ENCODE assay signal across 13 cellular contexts in the genomic region with DNA sequence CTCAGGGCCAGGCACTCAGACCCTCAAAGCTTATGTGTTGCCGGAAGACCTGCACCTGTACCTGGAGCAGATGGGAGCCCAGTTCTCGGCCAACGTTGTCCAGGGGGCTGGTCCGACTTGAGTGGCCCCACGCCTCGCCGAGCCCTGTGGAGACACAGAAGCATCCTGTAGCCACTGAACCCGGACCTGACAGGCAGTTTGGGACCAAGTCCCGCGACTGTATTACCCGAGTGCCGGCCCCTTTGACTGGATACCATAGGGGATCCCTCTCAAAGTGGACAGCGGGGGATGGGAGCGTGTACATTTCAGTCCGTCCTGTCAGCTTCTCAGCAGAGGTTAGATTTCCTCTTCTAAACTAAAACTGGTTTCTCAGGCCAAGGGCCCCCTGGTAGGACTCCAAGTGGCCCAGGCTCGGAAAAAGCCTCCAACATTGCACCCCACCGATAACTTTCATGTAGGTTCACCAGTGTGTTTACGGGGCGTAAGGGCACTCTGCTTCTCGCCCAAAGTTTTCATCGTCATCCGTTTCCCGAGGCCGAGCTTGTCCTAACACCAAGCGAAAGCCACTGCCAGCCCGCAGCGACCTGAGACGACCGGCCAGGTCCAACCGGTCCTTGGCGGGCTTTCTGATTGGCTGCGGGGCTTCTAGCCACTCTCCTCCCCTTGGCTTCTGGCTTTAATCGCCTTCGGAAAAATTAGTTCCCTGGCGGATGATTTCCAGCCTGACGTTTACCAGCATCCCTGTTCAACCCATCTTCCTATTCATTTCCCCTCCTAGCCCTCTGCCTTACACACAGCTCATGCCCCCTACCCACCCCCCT. TPM values are rescaled to one million over a fixed set of nuclear protein-coding genes. Genes with fewer than 3 reads are reported as not detected.
DNase-seq lines count a peak whose midpoint lies in the region; FAIRE-seq and TF ChIP-seq lines count a peak whose summit lies in the region.
"Had no signal": no experiment of that assay in that cellular context is flagged by ENCODE, and none has a peak within 500 bp of the region (broad histone marks: within the 10 kb centered on the region; RNA-seq: fewer than 3 reads in every experiment).

No MANE protein-coding gene starts in this region.

- H4K91ac ChIP-seq in H9 (ENCODE audit: insufficient read length, low read depth, low read length), result no peak overlapping the region

- H3K79me2 ChIP-seq in H9 (ENCODE audit: insufficient read depth, low read length), result no peaks in the 10 kb centered on the region

- H2AK5ac ChIP-seq in H9 (ENCODE audit: insufficient read length, low read length), result no peak overlapping the region

- no CpG with 5 or more reads among the region's 36 CpGs for WGBS in H9 (ENCODE audit: extremely low coverage, insufficient read length, low lambda C conversion rate)

- peak overlapping the region; percentile 52 for H3K4me2 ChIP-seq in H9 (ENCODE audit: insufficient read depth, insufficient read length, low read length)

- no peak overlapping the region for H3K14ac ChIP-seq in H9 (ENCODE audit: insufficient read depth, low read length)

- H3K27me3 ChIP-seq in H9 (ENCODE audit: insufficient read depth, low read length), result peaks cover 100% of the 10 kb centered on the region

- no peaks in the 10 kb centered on the region; the same call in 1 of the 2 replicates for H3K4me1 ChIP-seq in H9 (ENCODE audit: insufficient read depth, low read length)

- no peak overlapping the region for H4K5ac ChIP-seq in H9 (ENCODE audit: insufficient read length, low read depth, low read length)

- H3K27ac ChIP-seq in H9 (ENCODE audit: insufficient read length, low read depth, low read length), result no peak overlapping the region

- no peak overlapping the region for H2BK12ac ChIP-seq in H9 (ENCODE audit: insufficient read length, low read depth, low read length)

- H3K4ac ChIP-seq in H9 (ENCODE audit: low read depth, low read length), result no peak overlapping the region

- H4K20me1 ChIP-seq in H9 (ENCODE audit: control insufficient read depth, insufficient read depth, insufficient read length), result no peaks in the 10 kb centered on the region

- no peaks in the 10 kb centered on the region for H3K79me1 ChIP-seq in H9 (ENCODE audit: insufficient read depth, low read depth, low read length, poor library complexity, severe bottlenecking)

- no peak overlapping the region for H3K9ac ChIP-seq in H9 (ENCODE audit: extremely low read depth, insufficient read length, low read length)

- no peak overlapping the region for H4K8ac ChIP-seq in H9 (replicated peaks; ENCODE audit: insufficient read length, low read depth, low read length)

- no peak overlapping the region for H2BK15ac ChIP-seq in H9 (ENCODE audit: low read depth, low read length)

- H3K56ac ChIP-seq in H9 (ENCODE audit: insufficient read length, low read depth, low read length), result no peak overlapping the region

- H3K23me2 ChIP-seq in H9 (ENCODE audit: insufficient read length, low read depth, low read length, poor library complexity, severe bottlenecking), result peaks cover 13% of the 10 kb centered on the region

- H2BK20ac ChIP-seq in H9 (ENCODE audit: low read depth, low read length, poor library complexity, severe bottlenecking), result no peak overlapping the region

- no peak overlapping the region for H2AFZ ChIP-seq in H9 (ENCODE audit: low read length)

- FAIRE-seq in urothelium cell line (lab: Jason Lieb, UNC) (no peak), RCC 7860 (lab: Jason Lieb, UNC) (no peak)
- FAIRE-seq: keratinocyte had no signal

- no peak overlapping the region for H2BK5ac ChIP-seq in H9 (ENCODE audit: insufficient read length, low read length)

- H3K4me3 Mint-ChIP-seq in H9, result peak overlapping the region; percentile 54 to 75

- H2BK120ac ChIP-seq in H9 (ENCODE audit: low read depth, low read length, poor library complexity, severe bottlenecking), result no peak overlapping the region

- DNase-seq in H9 (peak; percentile 82), astrocyte of the hippocampus (ENCODE audit: low read depth, low spot score) (peak; percentile 35), iPS-NIHi11 (ENCODE audit: low spot score) (peak; percentile 82), retinal pigment epithelial cell (ENCODE audit: low read depth) (no peak), urothelium cell line (ENCODE audit: low spot score) (no peak), mesenteric fat pad (ENCODE audit: low spot score) (no peak), RCC 7860 (ENCODE audit: low spot score) (no peak)
- DNase-seq: activated CD4-positive, CD25-positive, alpha-beta regulatory T cell; CD8-positive, alpha-beta memory T cell; NCI-H2081; SIG-M5 had no signal

- no peak overlapping the region for H3K23ac ChIP-seq in H9 (ENCODE audit: insufficient read length, low read depth, low read length)

- no peak overlapping the region for H3T11ph ChIP-seq in H9 (ENCODE audit: low read length)

- no peak overlapping the region for H3K18ac ChIP-seq in H9 (ENCODE audit: insufficient read length, low read depth, low read length)

- H3K9me3 ChIP-seq in H9 (ENCODE audit: control insufficient read depth, low read depth, low read length), result no peaks in the 10 kb centered on the region

- H3K4me3 ChIP-seq in retinal pigment epithelial cell (ENCODE audit: low read length), result peak overlapping the region; percentile 15

- H3K27me3 Mint-ChIP-seq in H9 (ENCODE audit: low read depth), result no peaks in the 10 kb centered on the region

- H3K27ac Mint-ChIP-seq in H9, result no peak overlapping the region; a peak in 1 of 7 replicates

- no peaks in the 10 kb centered on the region for H3K36me3 Mint-ChIP-seq in H9 (ENCODE audit: insufficient read depth in 1 of 3, low read depth in 3 of 3)

- peaks cover 43 to 55% of the 10 kb centered on the region in 2 experiments for H3K4me1 Mint-ChIP-seq in H9
- H3K4me1 Mint-ChIP-seq: CD8-positive, alpha-beta memory T cell had no signal

- H3K9me3 Mint-ChIP-seq in H9, result peaks cover 0 to 3% of the 10 kb centered on the region in 2 experiments; a peak in 2 of 5 replicates

- no peak for TF ChIP-seq CTCF in H9 (conservative IDR thresholded peaks at IDR 0.05)
- TF ChIP-seq CTCF in retinal pigment epithelial cell (conservative IDR thresholded peaks at IDR 0.05; ENCODE audit: low read depth, low read length), result no peak

RNA-seq across cellular contexts. Expression of gene SIM1, which starts 10.8 kb away (rescaled TPM):
- total RNA-seq in H9 (2021), result 0.07 TPM in 1 of 2 replicates, not detected in the other
- total RNA-seq in mesenteric fat pad, result not detected
- total RNA-seq: CD8-positive, alpha-beta memory T cell; cerebellum had no signal

Comparison
In these comparisons a context has a peak if more than half of its experiments do, and no peak if none do; other contexts are left out.
1. DNase-seq: peak in H9 (single experiment), astrocyte of the hippocampus (single experiment) and iPS-NIHi11 (single experiment); none in retinal pigment epithelial cell (single experiment), urothelium cell line (single experiment), mesenteric fat pad (single experiment) and RCC 7860 (single experiment).